In genomic region chr17:42273474-42274272, GRCh38 we compare ENCODE assay signal across 12 cellular contexts. TPM values are rescaled to one million over a fixed set of nuclear protein-coding genes. Genes with fewer than 3 reads are reported as not detected.
DNase-seq lines count a peak whose midpoint lies in the region; ATAC-seq lines count a peak whose summit lies in the region.
"Had no signal": no experiment of that assay in that cellular context is flagged by ENCODE, and none has a peak within 500 bp of the region (broad histone marks: within the 10 kb centered on the region; RNA-seq: fewer than 3 reads in every experiment).

No MANE protein-coding gene starts in this region.

- peak overlapping the region; percentile 96 for H3K4me3 Mint-ChIP-seq in stimulated activated naive CD8-positive, alpha-beta T cell treated with anti-CD3 and anti-CD28 coated beads, Interleukin-15, Interleukin-2, amounts not matched to agents 100 ng/mL and 50 ng/mL, for 24 hours
- H3K4me3 Mint-ChIP-seq in activated CD4-positive, alpha-beta memory T cell treated with anti-CD3 and anti-CD28 coated beads, Interleukin-2, amount 10 ng/mL, durations not matched to agents 7 days and 5 days, result peak overlapping the region; percentile 88
- peak overlapping the region; percentile 50 for H3K4me3 Mint-ChIP-seq in memory B cell

- DNase-seq in stimulated activated naive CD8-positive, alpha-beta T cell treated with anti-CD3 and anti-CD28 coated beads, Interleukin-15, Interleukin-2, amounts not matched to agents 100 U/mL and 50 U/mL, for 24 hours, result no peak
- DNase-seq in activated CD4-positive, alpha-beta memory T cell treated with anti-CD3 and anti-CD28 coated beads, Interleukin-2, amount 10 ng/mL, durations not matched to agents 7 days and 5 days, result no peak
- DNase-seq in memory B cell (ENCODE audit: low spot score in 2 of 2) (no peak), NCI-H1436 treated with DMSO at 0.1 percent for 48 hours (lab: John Stamatoyannopoulos, UW) (no peak), NCI-H526 (lab: John Stamatoyannopoulos, UW) (no peak), GDM1 (lab: John Stamatoyannopoulos, UW) (no peak)
- DNase-seq: activated CD4-positive, CD25-positive, alpha-beta regulatory T cell treated with anti-CD3 and anti-CD28 coated beads, Interleukin-2, amount 50 U/mL, for 72 hours; COR-L47; HFFc6; NCI-H345 had no signal

- H3K27ac Mint-ChIP-seq in stimulated activated naive CD8-positive, alpha-beta T cell treated with anti-CD3 and anti-CD28 coated beads, Interleukin-15, Interleukin-2, amounts not matched to agents 100 ng/mL and 50 ng/mL, for 24 hours, result peak overlapping the region; percentile 98
- H3K27ac Mint-ChIP-seq in activated CD4-positive, alpha-beta memory T cell treated with anti-CD3 and anti-CD28 coated beads, Interleukin-2, amount 10 ng/mL, durations not matched to agents 7 days and 5 days, result peak overlapping the region; percentile 83
- peak overlapping the region; percentile 58 for H3K27ac Mint-ChIP-seq in memory B cell
- H3K27ac Mint-ChIP-seq: HFFc6 had no signal

- CTCF ChIA-PET in activated CD4-positive, alpha-beta memory T cell treated with anti-CD3 and anti-CD28 coated beads, Interleukin-2, amount 10 ng/mL, durations not matched to agents 7 days and 5 days (lab: Charles Lee), result interaction anchor here (0.7 to 3.8 kb wide), 4 partner anchors 25 to 57 kb away, joined by 3 to 18 read pairs (median 10); no protein-coding TSS in a partner anchor

- H3K27me3 Mint-ChIP-seq in stimulated activated naive CD8-positive, alpha-beta T cell treated with anti-CD3 and anti-CD28 coated beads, Interleukin-15, Interleukin-2, amounts not matched to agents 100 ng/mL and 50 ng/mL, for 24 hours, result no peaks in the 10 kb centered on the region
- H3K27me3 Mint-ChIP-seq in activated CD4-positive, alpha-beta memory T cell treated with anti-CD3 and anti-CD28 coated beads, Interleukin-2, amount 10 ng/mL, durations not matched to agents 7 days and 5 days, result no peaks in the 10 kb centered on the region
- no peaks in the 10 kb centered on the region for H3K27me3 Mint-ChIP-seq in memory B cell

- H3K4me1 Mint-ChIP-seq in stimulated activated naive CD8-positive, alpha-beta T cell treated with anti-CD3 and anti-CD28 coated beads, Interleukin-15, Interleukin-2, amounts not matched to agents 100 ng/mL and 50 ng/mL, for 24 hours (ENCODE audit: low read depth), result peaks cover 82% of the 10 kb centered on the region
- H3K4me1 Mint-ChIP-seq in activated CD4-positive, alpha-beta memory T cell treated with anti-CD3 and anti-CD28 coated beads, Interleukin-2, amount 10 ng/mL, durations not matched to agents 7 days and 5 days, result peaks cover 64% of the 10 kb centered on the region
- H3K4me1 Mint-ChIP-seq in memory B cell, result peaks cover 46% of the 10 kb centered on the region

- POLR2A ChIA-PET in activated CD4-positive, alpha-beta memory T cell treated with anti-CD3 and anti-CD28 coated beads, Interleukin-2, amount 10 ng/mL, durations not matched to agents 7 days and 5 days (lab: Charles Lee), result interaction anchor here (0.7 to 13.0 kb wide), 8 partner anchors 12 to 263 kb away, joined by 3 to 245 read pairs (median 6); partner anchors contain the start of genes DHX58, DNAJC7, GHDC and NAGLU

- peaks cover 34% of the 10 kb centered on the region for H3K36me3 Mint-ChIP-seq in stimulated activated naive CD8-positive, alpha-beta T cell treated with anti-CD3 and anti-CD28 coated beads, Interleukin-15, Interleukin-2, amounts not matched to agents 100 ng/mL and 50 ng/mL, for 24 hours (ENCODE audit: low read depth)
- H3K36me3 Mint-ChIP-seq in activated CD4-positive, alpha-beta memory T cell treated with anti-CD3 and anti-CD28 coated beads, Interleukin-2, amount 10 ng/mL, durations not matched to agents 7 days and 5 days (ENCODE audit: low read depth), result peaks cover 27% of the 10 kb centered on the region
- H3K36me3 Mint-ChIP-seq in memory B cell, result no peaks in the 10 kb centered on the region

- no peak for ATAC-seq in stimulated activated naive CD8-positive, alpha-beta T cell treated with anti-CD3 and anti-CD28 coated beads, Interleukin-15, Interleukin-2, amounts not matched to agents 100 U/mL and 50 U/mL, for 24 hours
- ATAC-seq in memory B cell (ENCODE audit: low read depth), result no peak
- no peak for ATAC-seq in GM21825 (IDR thresholded peaks at IDR 0.05; ENCODE audit: unreplicated experiment)

- no peaks in the 10 kb centered on the region for H3K9me3 Mint-ChIP-seq in stimulated activated naive CD8-positive, alpha-beta T cell treated with anti-CD3 and anti-CD28 coated beads, Interleukin-15, Interleukin-2, amounts not matched to agents 100 ng/mL and 50 ng/mL, for 24 hours
- H3K9me3 Mint-ChIP-seq in activated CD4-positive, alpha-beta memory T cell treated with anti-CD3 and anti-CD28 coated beads, Interleukin-2, amount 10 ng/mL, durations not matched to agents 7 days and 5 days, result no peaks in the 10 kb centered on the region
- H3K9me3 Mint-ChIP-seq in memory B cell, result no peaks in the 10 kb centered on the region
- H3K9me3 Mint-ChIP-seq: HFFc6 had no signal

RNA-seq across cellular contexts. Expression of gene STAT5B, which starts 2.5 kb away (rescaled TPM):
- total RNA-seq in activated CD4-positive, alpha-beta memory T cell treated with anti-CD3 and anti-CD28 coated beads, Interleukin-2, amount 10 ng/mL, durations not matched to agents 7 days and 5 days, result 100 to 1,000 TPM; 163 to 171 TPM

RNA-seq across cellular contexts. Expression of gene STAT5A, which starts 14.6 kb away (rescaled TPM):
- 10 to 100 TPM; 88.4 to 96.7 TPM for total RNA-seq in activated CD4-positive, alpha-beta memory T cell treated with anti-CD3 and anti-CD28 coated beads, Interleukin-2, amount 10 ng/mL, durations not matched to agents 7 days and 5 days
